Comparison of ENCODE assay signal across 7 cellular contexts in the genomic region with DNA sequence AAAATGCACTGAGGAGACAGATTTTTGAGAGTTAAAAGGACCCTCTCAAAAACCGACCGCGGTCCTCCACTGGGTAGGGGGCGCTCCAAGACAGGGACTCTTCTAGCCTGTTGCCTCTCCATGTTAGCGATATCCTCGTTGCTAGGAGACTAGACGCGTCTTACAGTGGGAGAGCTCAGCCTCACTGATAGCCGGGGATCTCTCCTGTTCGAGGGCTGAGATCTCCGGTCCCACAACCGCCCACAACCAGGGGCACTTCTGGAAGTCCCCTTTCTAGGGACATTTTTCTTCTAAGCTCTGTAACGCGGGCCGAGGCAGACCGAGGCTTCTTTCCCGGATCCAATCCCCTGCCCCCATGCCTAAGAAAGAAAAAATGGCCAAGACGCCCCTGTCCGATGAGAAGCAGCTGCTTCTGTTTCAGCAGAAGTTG. TPM values are rescaled to one million over a fixed set of nuclear protein-coding genes. Genes with fewer than 3 reads are reported as not detected.
DNase-seq lines count a peak whose midpoint lies in the region; ATAC-seq, FAIRE-seq and TF ChIP-seq lines count a peak whose summit lies in the region.

No MANE protein-coding gene starts in this region.

- intact Hi-C loops in endothelial cell of umbilical vein (cut with micrococcal nuclease) = no loop called here

- no peak overlapping the region for H3K9ac ChIP-seq in endothelial cell of umbilical vein (replicated peaks; ENCODE audit: extremely low read depth, insufficient read depth, low read length)

- POLR2A ChIA-PET in endothelial cell of umbilical vein (lab: Charles Lee) = no interaction called here

- FAIRE-seq in GM18507 (lab: Jason Lieb, UNC) = peak; percentile 89
- peak; percentile 83 for FAIRE-seq in endothelial cell of umbilical vein (lab: Jason Lieb, UNC)

- no peak overlapping the region for H3K27ac ChIP-seq in endothelial cell of umbilical vein (ENCODE audit: insufficient read depth, low read depth, low read length)

- peak overlapping the region in 2 of 3 experiments; percentile 32 to 46 for H3K4me3 ChIP-seq in endothelial cell of umbilical vein (replicated peaks in 1 of 3; ENCODE audit: insufficient read depth in 1 of 3, low read depth in 1 of 3, low read length in 3 of 3)

- peak overlapping the region; percentile 72 for H2AFZ ChIP-seq in endothelial cell of umbilical vein (ENCODE audit: low read depth, low read length)

- H3K27me3 ChIP-seq in endothelial cell of umbilical vein (ENCODE audit: control insufficient read depth in 2 of 2, insufficient read depth in 2 of 2, low read length in 2 of 2) = no peaks in the 10 kb centered on the region

- H4K20me1 ChIP-seq in endothelial cell of umbilical vein (replicated peaks; ENCODE audit: control insufficient read depth, extremely low read depth, insufficient read depth, low read length) = no peaks in the 10 kb centered on the region

- H3K4me1 ChIP-seq in endothelial cell of umbilical vein (ENCODE audit: control insufficient read depth, extremely low read depth, insufficient read depth, low read length) = peaks cover 3% of the 10 kb centered on the region

- H3K4me2 ChIP-seq in endothelial cell of umbilical vein (ENCODE audit: insufficient read depth, low read length) = peak overlapping the region; percentile 72

- no peaks in the 10 kb centered on the region for H3K9me1 ChIP-seq in endothelial cell of umbilical vein (replicated peaks; ENCODE audit: control insufficient read depth, extremely low read depth, insufficient read depth, low read length)

- no peak for TF ChIP-seq POLR2A in endothelial cell of umbilical vein (IDR thresholded peaks at IDR 0.05; ENCODE audit: low read depth, low read length)

- dilution Hi-C loops in endothelial cell of umbilical vein (cut with MboI; ENCODE audit: extremely low pct_ligation_motif_present, low sequenced_read_pairs) = no loop called here

- CTCF ChIA-PET in endothelial cell of umbilical vein (lab: Charles Lee) = interaction anchor here (0.6 to 6.7 kb wide), 23 partner anchors 9 to 116 kb away, joined by 3 to 72 read pairs (median 5); partner anchors contain the start of genes DDX23, FKBP11, RND1 and WNT1

- H3K79me2 ChIP-seq in endothelial cell of umbilical vein (ENCODE audit: control insufficient read depth, insufficient read depth, low read length) = no peaks in the 10 kb centered on the region

- no peaks in the 10 kb centered on the region for H3K9me3 ChIP-seq in endothelial cell of umbilical vein (replicated peaks; ENCODE audit: control insufficient read depth, insufficient read depth, low read length)

- no peaks in the 10 kb centered on the region for H3K36me3 ChIP-seq in endothelial cell of umbilical vein (ENCODE audit: control insufficient read depth in 2 of 2, extremely low read depth in 1 of 2, insufficient read depth in 2 of 2, low read length in 2 of 2)

- no TSS peak for BruUV-seq in endothelial cell of umbilical vein (replicated peaks; lab: Mats Ljungman, UMichigan)

- ATAC-seq in HG03432 (IDR thresholded peaks at IDR 0.05; ENCODE audit: unreplicated experiment) = peak; percentile 67

- TF ChIP-seq CTCF in endothelial cell of umbilical vein (IDR thresholded peaks at IDR 0.05; ENCODE audit: extremely low read depth in 1 of 2, insufficient read depth in 1 of 2, low read depth in 1 of 2, low read length in 2 of 2) = peak; percentile 62 to 77

- peak; percentile 48 for DNase-seq in GM18507 (ENCODE audit: extremely low spot score, insufficient read length, low read depth)
- peak; percentile 75 for DNase-seq in NCI-H82 treated with DMSO at 0.1 percent for 48 hours (lab: John Stamatoyannopoulos, UW; ENCODE audit: unreplicated experiment)
- DNase-seq in activated CD8-positive, alpha-beta memory T cell treated with anti-CD3 and anti-CD28 coated beads, Interleukin-2, amount 50 U/mL, for 4 hours = peak; percentile 85
- DNase-seq in endothelial cell of umbilical vein (ENCODE audit: low read depth, low spot score) = peak; percentile 76
- DNase-seq in mucosa of gallbladder (ENCODE audit: low spot score) = peak; percentile 88
- peak; percentile 60 to 69 for DNase-seq in stimulated activated CD8-positive, alpha-beta memory T cell treated with anti-CD3 and anti-CD28 coated beads, Interleukin-4, amount 100 ng/mL, for 1 hour (ENCODE audit: low read depth in 2 of 2, low spot score in 1 of 2)

TF ChIP-seq in endothelial cell of umbilical vein, 7 proteins besides CTCF, POLR2A, EP300 and RAD21:
- TF ChIP-seq, protein P1, sequence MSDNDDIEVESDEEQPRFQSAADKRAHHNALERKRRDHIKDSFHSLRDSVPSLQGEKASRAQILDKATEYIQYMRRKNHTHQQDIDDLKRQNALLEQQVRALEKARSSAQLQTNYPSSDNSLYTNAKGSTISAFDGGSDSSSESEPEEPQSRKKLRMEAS (IDR thresholded peaks at IDR 0.05; ENCODE audit: insufficient read depth, insufficient read length) = peak; percentile 6
- TF ChIP-seq MYC (IDR thresholded peaks at IDR 0.05; ENCODE audit: low read depth, low read length) = no peak
TF ChIP-seq in endothelial cell of umbilical vein: peak in this region for 1.

RNA-seq across cellular contexts. Expression of gene FKBP11, which starts 21.3 kb away (rescaled TPM):
- total RNA-seq in endothelial cell of umbilical vein = 78.9 and 81.2 TPM in 2 replicates
- 74.2 and 81.7 TPM in 2 replicates for polyA plus RNA-seq in endothelial cell of umbilical vein
- polyA plus RNA-seq in endothelial cell of umbilical vein (2011; cell fraction: cytosol; rRNA removed) = 64.0 and 69.3 TPM in 2 replicates
- polyA plus RNA-seq in endothelial cell of umbilical vein (2011; cell fraction: nucleus; rRNA removed) = 111 and 117 TPM in 2 replicates
- 97.3 and 112 TPM in 2 replicates for polyA plus RNA-seq in endothelial cell of umbilical vein (2012)
- polyA minus RNA-seq in endothelial cell of umbilical vein = 67.9 and 75.2 TPM in 2 replicates
- 48.5 TPM for polyA minus RNA-seq in endothelial cell of umbilical vein (2011; cell fraction: cytosol; rRNA and poly(A)+ RNA removed)
- polyA minus RNA-seq in endothelial cell of umbilical vein (2011; cell fraction: nucleus; rRNA and poly(A)+ RNA removed) = 32.5 and 33.9 TPM in 2 replicates
- total RNA-seq in mucosa of gallbladder = 34.6 TPM

RNA-seq across cellular contexts. Expression of gene RND1, which starts 38.3 kb away (rescaled TPM):
- total RNA-seq in endothelial cell of umbilical vein (4.0 and 4.4 TPM in 2 replicates), mucosa of gallbladder (14.6 TPM)
- polyA plus RNA-seq in endothelial cell of umbilical vein = 5.2 and 9.9 TPM in 2 replicates
- 9.8 and 11.5 TPM in 2 replicates for polyA plus RNA-seq in endothelial cell of umbilical vein (2011; cell fraction: cytosol; rRNA removed)
- polyA plus RNA-seq in endothelial cell of umbilical vein (2011; cell fraction: nucleus; rRNA removed) = 34.0 and 46.2 TPM in 2 replicates
- polyA plus RNA-seq in endothelial cell of umbilical vein (2012) = 10.9 and 17.4 TPM in 2 replicates
- 9.4 and 16.2 TPM in 2 replicates for polyA minus RNA-seq in endothelial cell of umbilical vein
- polyA minus RNA-seq in endothelial cell of umbilical vein (2011; cell fraction: cytosol; rRNA and poly(A)+ RNA removed) = not detected
- 21.3 and 21.6 TPM in 2 replicates for polyA minus RNA-seq in endothelial cell of umbilical vein (2011; cell fraction: nucleus; rRNA and poly(A)+ RNA removed)

RNA-seq across cellular contexts. Expression of gene DDX23, which starts 52.0 kb away (rescaled TPM):
- total RNA-seq in endothelial cell of umbilical vein (101 and 107 TPM in 2 replicates), mucosa of gallbladder (85.1 TPM)
- polyA plus RNA-seq in endothelial cell of umbilical vein = 47.4 and 56.0 TPM in 2 replicates
- 59.5 and 70.1 TPM in 2 replicates for polyA plus RNA-seq in endothelial cell of umbilical vein (2011; cell fraction: cytosol; rRNA removed)
- polyA plus RNA-seq in endothelial cell of umbilical vein (2011; cell fraction: nucleus; rRNA removed) = 228 and 250 TPM in 2 replicates
- polyA plus RNA-seq in endothelial cell of umbilical vein (2012) = 97.9 and 115 TPM in 2 replicates
- polyA minus RNA-seq in endothelial cell of umbilical vein = 81.5 and 115 TPM in 2 replicates
- 37.9 TPM for polyA minus RNA-seq in endothelial cell of umbilical vein (2011; cell fraction: cytosol; rRNA and poly(A)+ RNA removed)
- 49.7 and 67.7 TPM in 2 replicates for polyA minus RNA-seq in endothelial cell of umbilical vein (2011; cell fraction: nucleus; rRNA and poly(A)+ RNA removed)

RNA-seq across cellular contexts. Expression of gene ARF3, which starts 53.3 kb away (rescaled TPM):
- total RNA-seq in endothelial cell of umbilical vein (172 and 187 TPM in 2 replicates), mucosa of gallbladder (198 TPM)
- polyA plus RNA-seq in endothelial cell of umbilical vein = 138 and 149 TPM in 2 replicates
- polyA plus RNA-seq in endothelial cell of umbilical vein (2011; cell fraction: cytosol; rRNA removed) = 212 and 244 TPM in 2 replicates
- 167 and 199 TPM in 2 replicates for polyA plus RNA-seq in endothelial cell of umbilical vein (2011; cell fraction: nucleus; rRNA removed)
- 165 and 188 TPM in 2 replicates for polyA plus RNA-seq in endothelial cell of umbilical vein (2012)
- 179 and 190 TPM in 2 replicates for polyA minus RNA-seq in endothelial cell of umbilical vein
- 74.8 TPM for polyA minus RNA-seq in endothelial cell of umbilical vein (2011; cell fraction: cytosol; rRNA and poly(A)+ RNA removed)
- polyA minus RNA-seq in endothelial cell of umbilical vein (2011; cell fraction: nucleus; rRNA and poly(A)+ RNA removed) = 45.0 and 53.9 TPM in 2 replicates
